11 cellular contexts compared by ENCODE assay signal in genomic region chr16:81189100-81189664, GRCh38. TPM values are rescaled to one million over a fixed set of nuclear protein-coding genes. Genes with fewer than 3 reads are reported as not detected.
DNase-seq lines count a peak whose midpoint lies in the region; ATAC-seq and TF ChIP-seq lines count a peak whose summit lies in the region.
"Had no signal": no experiment of that assay in that cellular context is flagged by ENCODE, and none has a peak within 500 bp of the region (broad histone marks: within the 10 kb centered on the region; RNA-seq: fewer than 3 reads in every experiment).

No MANE protein-coding gene starts in this region.

- 24 to 32% methylated on average over 15 of the region's 15 CpGs for WGBS in GM23248 (ENCODE audit: low coverage in 1 of 2, low lambda C conversion rate in 2 of 2, missing lambda C conversion rate in 2 of 2), 2 experiments
- WGBS in smooth muscle cell (ENCODE audit: low lambda C conversion rate), result 47% methylated on average over 15 of the region's 15 CpGs

- H3K27me3 ChIP-seq in GM23248 (replicated peaks; ENCODE audit: insufficient read depth) (peaks cover 5% of the 10 kb centered on the region; the same call in 1 of the 2 replicates), layer of hippocampus (ENCODE audit: control insufficient read depth, insufficient read depth, low read length) (no peaks in the 10 kb centered on the region), smooth muscle cell (ENCODE audit: low read depth) (no peaks in the 10 kb centered on the region)

- in situ Hi-C loops in GM23248 (cut with MboI), result no loop called here

- H4K20me1 ChIP-seq in GM23248 (ENCODE audit: insufficient read depth) (no peaks in the 10 kb centered on the region), smooth muscle cell (ENCODE audit: low read depth) (no peaks in the 10 kb centered on the region)

- no peak overlapping the region for H3K9ac ChIP-seq in GM23248
- H3K9ac ChIP-seq in smooth muscle cell (ENCODE audit: low read depth), result no peak overlapping the region
- H3K9ac ChIP-seq: KMS-11 had no signal

- H3K79me2 ChIP-seq in GM23248 (ENCODE audit: insufficient read depth) (no peaks in the 10 kb centered on the region), smooth muscle cell (ENCODE audit: low read depth) (no peaks in the 10 kb centered on the region)

- ATAC-seq in HG03342 (IDR thresholded peaks at IDR 0.05; ENCODE audit: unreplicated experiment), result no peak
- no peak for ATAC-seq in activated T-cell treated with anti-CD3 and anti-CD28 coated beads, Interleukin-2, amount 50 U/mL, for 72 hours (replicated peaks in 1 of 2)
- ATAC-seq: activated naive CD8-positive, alpha-beta T cell treated with anti-CD3 and anti-CD28 coated beads, Interleukin-2, amount 50 U/mL, for 24 hours had no signal

- H3K27ac ChIP-seq in GM23248, result no peak overlapping the region
- H3K27ac ChIP-seq in layer of hippocampus (ENCODE audit: low read depth, low read length), result peak overlapping the region; percentile 74
- H3K27ac ChIP-seq in smooth muscle cell (ENCODE audit: low read depth), result no peak overlapping the region
- H3K27ac ChIP-seq: KMS-11 had no signal

- no peak for TF ChIP-seq CTCF in smooth muscle cell (IDR thresholded peaks at IDR 0.05; ENCODE audit: borderline replicate concordance, insufficient read depth, poor library complexity, severe bottlenecking)

- H3K9me3 ChIP-seq in GM23248 (ENCODE audit: low read depth) (no peaks in the 10 kb centered on the region), smooth muscle cell (replicated peaks; ENCODE audit: low read depth) (no peaks in the 10 kb centered on the region)

- no peaks in the 10 kb centered on the region for H3K9me3 Mint-ChIP-seq in activated T-cell treated with anti-CD3 and anti-CD28 coated beads, Interleukin-2, amount 50 U/mL, for 72 hours
- H3K9me3 Mint-ChIP-seq: activated naive CD8-positive, alpha-beta T cell treated with anti-CD3 and anti-CD28 coated beads, Interleukin-2, amount 50 U/mL, for 24 hours had no signal

- DNase-seq in GM23248 (peak; percentile 48), cerebellum (ENCODE audit: low spot score) (peak; percentile 49), smooth muscle cell (lab: John Stamatoyannopoulos, UW; ENCODE audit: unreplicated experiment) (no peak), SW 1271 (lab: John Stamatoyannopoulos, UW) (no peak)
- no peak for DNase-seq in stimulated activated CD4-positive, alpha-beta T cell treated with anti-CD3 and anti-CD28 coated beads, Interleukin-2, amount 100 ng/mL, for 24 hours
- DNase-seq in activated T-cell treated with anti-CD3 and anti-CD28 coated beads, Interleukin-2, amount 50 U/mL, for 72 hours, result no peak
- DNase-seq: activated naive CD8-positive, alpha-beta T cell treated with anti-CD3 and anti-CD28 coated beads, Interleukin-2, amount 50 U/mL, for 24 hours; stimulated activated naive CD4-positive, alpha-beta T cell treated with Interleukin-2 at 50 U/mL for 16 hours had no signal

- no peak overlapping the region for H3K27ac Mint-ChIP-seq in activated T-cell treated with anti-CD3 and anti-CD28 coated beads, Interleukin-2, amount 50 U/mL, for 72 hours
- H3K27ac Mint-ChIP-seq: activated naive CD8-positive, alpha-beta T cell treated with anti-CD3 and anti-CD28 coated beads, Interleukin-2, amount 50 U/mL, for 24 hours had no signal

- no peaks in the 10 kb centered on the region for H3K36me3 Mint-ChIP-seq in activated T-cell treated with anti-CD3 and anti-CD28 coated beads, Interleukin-2, amount 50 U/mL, for 72 hours (ENCODE audit: insufficient read depth in 2 of 2)

- no peaks in the 10 kb centered on the region for H3K9me2 ChIP-seq in GM23248 (ENCODE audit: insufficient read depth)

- H3K4me1 ChIP-seq in GM23248 (ENCODE audit: insufficient read depth) (0 out of 2 replicates have a peak, but pooled peaks cover 2% of the 10 kb centered on the region), smooth muscle cell (ENCODE audit: low read depth) (no peaks in the 10 kb centered on the region)

- H3K4me3 Mint-ChIP-seq in activated T-cell treated with anti-CD3 and anti-CD28 coated beads, Interleukin-2, amount 50 U/mL, for 72 hours, result no peak overlapping the region
- H3K4me3 Mint-ChIP-seq: activated naive CD8-positive, alpha-beta T cell treated with anti-CD3 and anti-CD28 coated beads, Interleukin-2, amount 50 U/mL, for 24 hours had no signal

- H3K4me3 ChIP-seq in GM23248 (no peak overlapping the region), smooth muscle cell (no peak overlapping the region)

- no peaks in the 10 kb centered on the region for H3K4me1 Mint-ChIP-seq in activated T-cell treated with anti-CD3 and anti-CD28 coated beads, Interleukin-2, amount 50 U/mL, for 72 hours (ENCODE audit: low read depth)
- H3K4me1 Mint-ChIP-seq: activated naive CD8-positive, alpha-beta T cell treated with anti-CD3 and anti-CD28 coated beads, Interleukin-2, amount 50 U/mL, for 24 hours had no signal

- H3K4me2 ChIP-seq in GM23248 (ENCODE audit: unreplicated experiment) (no peak overlapping the region), smooth muscle cell (peak overlapping the region; percentile 40)
- H3K4me2 ChIP-seq: KMS-11 had no signal

- peaks cover 12% of the 10 kb centered on the region for H3K27me3 Mint-ChIP-seq in activated T-cell treated with anti-CD3 and anti-CD28 coated beads, Interleukin-2, amount 50 U/mL, for 72 hours (ENCODE audit: low read depth)

- no peaks in the 10 kb centered on the region for H3K36me3 ChIP-seq in GM23248 (ENCODE audit: low read depth)
- H3K36me3 ChIP-seq in smooth muscle cell (ENCODE audit: low read depth), result no peaks in the 10 kb centered on the region

- H2AFZ ChIP-seq in GM23248, result peak overlapping the region; percentile 16; the same call in 1 of the 2 replicates
- H2AFZ ChIP-seq in smooth muscle cell (ENCODE audit: low read depth), result no peak overlapping the region

- H3F3A ChIP-seq in GM23248 (ENCODE audit: insufficient read depth), result no peaks in the 10 kb centered on the region; the same call in 1 of the 2 replicates
- H3F3A ChIP-seq in smooth muscle cell (ENCODE audit: low read depth), result no peaks in the 10 kb centered on the region

RNA-seq across cellular contexts. Expression of gene BCO1, which starts 49.3 kb away (rescaled TPM):
- total RNA-seq in GM23248 (2014; rRNA removed; shearing (Covaris generic)), result not detected in 2 replicates
- polyA plus RNA-seq in GM23248 (2016; fragmentation: Nextera tagmentation; extraction: Ambion mirVana), result not detected in 2 replicates
- 0.27 TPM for total RNA-seq in cerebellum
- total RNA-seq in smooth muscle cell, result not detected in 2 replicates
- not detected in 2 replicates for polyA plus RNA-seq in smooth muscle cell
- total RNA-seq in activated T-cell treated with anti-CD3 and anti-CD28 coated beads, Interleukin-2, amount 50 U/mL, for 72 hours, result not detected

Comparison
In these comparisons a context has a peak if more than half of its experiments do, and no peak if none do; other contexts are left out.
1. DNase-seq: peak in GM23248 (single experiment) and cerebellum (single experiment); none in smooth muscle cell (single experiment), stimulated activated CD4-positive, alpha-beta T cell treated with anti-CD3 and anti-CD28 coated beads, Interleukin-2, amount 100 ng/mL, for 24 hours (0 of 2), activated T-cell treated with anti-CD3 and anti-CD28 coated beads, Interleukin-2, amount 50 U/mL, for 72 hours (0 of 2) and SW 1271 (0 of 2).